ENCODE assay signal across 27 cellular contexts in genomic region chrX:45894864-45895645, GRCh38.
"Had no signal": no experiment of that assay in that cellular context is flagged by ENCODE, and none has a peak within 500 bp of the region (broad histone marks: within the 10 kb centered on the region; RNA-seq: fewer than 3 reads in every experiment).

No MANE protein-coding gene starts in this region.

- H3K27me3 Mint-ChIP-seq: dendritic cell treated with granulocyte-macrophage colony-stimulating factor and Interleukin-4, amounts not matched to agents 40 ng/mL and 50 ng/mL, for 4 days had no signal

- H3K4me1 ChIP-seq: colonic mucosa, esophagus squamous epithelium, gastroesophageal sphincter, heart left ventricle, left ventricle myocardium inferior, lower lobe of right lung had no signal

- H3K36me3 Mint-ChIP-seq: mesothelial cell of epicardium; naive B cell; naive thymus-derived CD8-positive, alpha-beta T cell had no signal

- H3K27me3 ChIP-seq: colonic mucosa, esophagus squamous epithelium, gastroesophageal sphincter had no signal

- ATAC-seq: effector memory CD8-positive, alpha-beta T cell; esophagus mucosa; gastroesophageal sphincter; heart left ventricle; left cardiac atrium; left lobe of liver; lower lobe of right lung; mucosa of descending colon; naive thymus-derived CD8-positive, alpha-beta T cell had no signal

- DNase-seq: colonic mucosa; cortex of kidney; effector CD8-positive, alpha-beta T cell; effector memory CD8-positive, alpha-beta T cell; endodermal cell; erythroblast; esophagus squamous epithelium; foreskin fibroblast; foreskin melanocyte; heart left ventricle; hippocampal formation; left cardiac atrium; left ventricle myocardium inferior; lower lobe of right lung; mesenchymal stem cell; mucosa of descending colon; naive B cell; naive thymus-derived CD8-positive, alpha-beta T cell had no signal

- H3K36me3 ChIP-seq: colonic mucosa, esophagus squamous epithelium, gastroesophageal sphincter, heart left ventricle, left ventricle myocardium inferior, lower lobe of right lung had no signal

- H3K4me3 ChIP-seq: colonic mucosa, esophagus squamous epithelium, gastroesophageal sphincter, heart left ventricle, left ventricle myocardium inferior, lower lobe of right lung, mucosa of descending colon had no signal

- FAIRE-seq: endometrium, islet of Langerhans, keratinocyte had no signal

- H3K9me3 ChIP-seq: colonic mucosa, esophagus squamous epithelium, gastroesophageal sphincter, heart left ventricle, left ventricle myocardium inferior, lower lobe of right lung, mucosa of descending colon had no signal

- H3K4me3 Mint-ChIP-seq: dendritic cell treated with granulocyte-macrophage colony-stimulating factor and Interleukin-4, amounts not matched to agents 40 ng/mL and 50 ng/mL, for 4 days; effector memory CD8-positive, alpha-beta T cell; endodermal cell; mesothelial cell of epicardium; naive B cell; naive thymus-derived CD8-positive, alpha-beta T cell had no signal

- H3K27ac Mint-ChIP-seq: dendritic cell treated with granulocyte-macrophage colony-stimulating factor and Interleukin-4, amounts not matched to agents 40 ng/mL and 50 ng/mL, for 4 days; effector memory CD8-positive, alpha-beta T cell; endodermal cell; mesothelial cell of epicardium; naive B cell; naive thymus-derived CD8-positive, alpha-beta T cell had no signal

- H3K4me1 Mint-ChIP-seq: endodermal cell; mesothelial cell of epicardium; naive B cell; naive thymus-derived CD8-positive, alpha-beta T cell had no signal

- H3K9me3 Mint-ChIP-seq: dendritic cell treated with granulocyte-macrophage colony-stimulating factor and Interleukin-4, amounts not matched to agents 40 ng/mL and 50 ng/mL, for 4 days; effector memory CD8-positive, alpha-beta T cell had no signal

- H3K27ac ChIP-seq: colonic mucosa, epithelial cell of prostate, esophagus squamous epithelium, gastroesophageal sphincter, heart left ventricle, left ventricle myocardium inferior, lower lobe of right lung had no signal
